In the genomic region with DNA sequence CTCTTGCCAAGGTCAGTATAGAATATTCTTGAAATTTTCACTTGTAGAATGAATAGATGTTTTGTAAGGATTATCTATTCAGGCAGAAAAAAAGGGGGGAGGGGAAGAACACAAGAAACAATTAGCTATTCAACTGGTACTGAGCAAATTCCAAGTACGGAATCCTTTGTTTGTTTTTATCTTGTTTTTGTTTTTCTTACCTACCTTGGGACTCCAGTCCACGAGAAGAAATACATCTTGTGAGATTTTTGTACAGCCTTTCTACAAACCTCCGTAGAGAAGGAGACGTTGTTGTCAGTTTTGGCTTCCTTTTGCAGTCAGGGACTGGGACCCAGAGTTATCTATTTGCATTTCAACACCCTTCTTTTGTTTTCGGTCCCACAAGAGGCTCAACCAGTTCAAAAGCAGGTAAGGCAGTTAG, we compare ENCODE assay signal across 12 cellular contexts. TPM values are rescaled to one million over a fixed set of nuclear protein-coding genes. Genes with fewer than 3 reads are reported as not detected.
DNase-seq lines count a peak whose midpoint lies in the region; ATAC-seq and TF ChIP-seq lines count a peak whose summit lies in the region.
"Had no signal": no experiment of that assay in that cellular context is flagged by ENCODE, and none has a peak within 500 bp of the region (broad histone marks: within the 10 kb centered on the region; RNA-seq: fewer than 3 reads in every experiment).

No MANE protein-coding gene starts in this region.

- ATAC-seq in left cardiac atrium (no peak), PC-3 (no peak), GM18511 (IDR thresholded peaks at IDR 0.05; ENCODE audit: unreplicated experiment) (no peak)
- ATAC-seq: activated naive CD4-positive, alpha-beta T cell treated with anti-CD3 and anti-CD28 coated beads, Interleukin-2, amount 50 U/mL, for 72 hours; pancreas had no signal

- DNase-seq in GM23248 = no peak
- DNase-seq in left cardiac atrium = no peak
- DNase-seq in PC-3 = no peak
- DNase-seq: CD4-positive, alpha-beta T cell; pancreas; SHP77; stimulated activated CD4-positive, alpha-beta T cell treated with anti-CD3 and anti-CD28 coated beads, Interleukin-4, amount 100 ng/mL, for 1 hour had no signal

- CTCF ChIA-PET in PC-3 (lab: Charles Lee) = no interaction called here

- POLR2A ChIA-PET in PC-3 (lab: Charles Lee; ENCODE audit: unreplicated experiment) = no interaction called here

- no peaks in the 10 kb centered on the region for H3K9me2 ChIP-seq in GM23248 (ENCODE audit: insufficient read depth)
- H3K9me2 ChIP-seq in PC-3 (replicated peaks; ENCODE audit: low read length) = no peaks in the 10 kb centered on the region

- H3K4me2 ChIP-seq in GM23248 (ENCODE audit: unreplicated experiment) (peak overlapping the region; percentile 48), skeletal muscle satellite cell (ENCODE audit: low read length) (peak overlapping the region; percentile 7), PC-3 (ENCODE audit: low read length) (no peak overlapping the region)

- 0 out of 2 replicates have a peak overlapping the region, but pooled peaks have one; percentile 8 for H2AFZ ChIP-seq in GM23248
- no peak overlapping the region for H2AFZ ChIP-seq in PC-3 (ENCODE audit: low read length)

- H3K79me2 ChIP-seq in GM23248 (ENCODE audit: insufficient read depth) = peaks cover 5% of the 10 kb centered on the region
- H3K79me2 ChIP-seq in PC-3 (ENCODE audit: low read length) = no peaks in the 10 kb centered on the region

- 75 to 77% methylated on average over 5 of the region's 5 CpGs for WGBS in GM23248 (ENCODE audit: low coverage in 1 of 2, low lambda C conversion rate in 2 of 2, missing lambda C conversion rate in 2 of 2), 2 experiments

- in situ Hi-C loops in GM23248 (cut with MboI) = no loop called here

- no peaks in the 10 kb centered on the region for H3K9me3 ChIP-seq in GM23248 (ENCODE audit: low read depth)
- H3K9me3 ChIP-seq in iPS-20b (ENCODE audit: insufficient read depth, low read depth, low read length) = no peaks in the 10 kb centered on the region
- H3K9me3 ChIP-seq in skeletal muscle satellite cell (replicated peaks; ENCODE audit: low read length) = no peaks in the 10 kb centered on the region
- H3K9me3 ChIP-seq in PC-3 (ENCODE audit: low read length) = no peaks in the 10 kb centered on the region
- H3K9me3 ChIP-seq: pancreas had no signal

- no peaks in the 10 kb centered on the region for H3K27me3 ChIP-seq in GM23248 (replicated peaks; ENCODE audit: insufficient read depth)
- H3K27me3 ChIP-seq in iPS-20b (ENCODE audit: insufficient read depth, low read length) = no peaks in the 10 kb centered on the region
- no peaks in the 10 kb centered on the region for H3K27me3 ChIP-seq in skeletal muscle satellite cell (ENCODE audit: control insufficient read depth, insufficient read depth, low read length)
- H3K27me3 ChIP-seq in PC-3 (ENCODE audit: low read length) = no peaks in the 10 kb centered on the region
- H3K27me3 ChIP-seq: pancreas had no signal

- peak overlapping the region; percentile 11 for H3K4me3 ChIP-seq in GM23248
- H3K4me3 ChIP-seq in iPS-20b (ENCODE audit: low read length) = peak overlapping the region; percentile 64
- peak overlapping the region; percentile 26 for H3K4me3 ChIP-seq in skeletal muscle satellite cell (ENCODE audit: low read length)
- no peak overlapping the region for H3K4me3 ChIP-seq in PC-3 (ENCODE audit: low read length)
- H3K4me3 ChIP-seq: pancreas had no signal

- no TSS peak for BruUV-seq in PC-3 (replicated peaks; lab: Mats Ljungman, UMichigan)

- intact Hi-C loops in left cardiac atrium (cut with DNase I) (no loop called here), PC-3 (cut with micrococcal nuclease) (no loop called here)

- H3K4me1 ChIP-seq in GM23248 (ENCODE audit: insufficient read depth) (peaks cover 65% of the 10 kb centered on the region), iPS-20b (ENCODE audit: insufficient read depth, low read length) (peaks cover 55% of the 10 kb centered on the region), skeletal muscle satellite cell (ENCODE audit: control insufficient read depth, insufficient read depth, low read length) (peaks cover 49% of the 10 kb centered on the region), PC-3 (ENCODE audit: insufficient read depth, low read length) (peaks cover 61% of the 10 kb centered on the region)

- H3K36me3 ChIP-seq in GM23248 (ENCODE audit: low read depth) (no peaks in the 10 kb centered on the region), iPS-20b (ENCODE audit: insufficient read depth, low read depth, low read length) (peaks cover 6% of the 10 kb centered on the region; the same call in 1 of the 2 replicates), skeletal muscle satellite cell (ENCODE audit: insufficient read depth, low read length) (no peaks in the 10 kb centered on the region), PC-3 (ENCODE audit: low read depth, low read length) (no peaks in the 10 kb centered on the region)
- H3K36me3 ChIP-seq: pancreas had no signal

- H3K27ac ChIP-seq in GM23248 (peak overlapping the region; percentile 64; the same call in 1 of the 2 replicates), angular gyrus (ENCODE audit: low read depth, low read length) (peak overlapping the region; percentile 98), iPS-20b (ENCODE audit: low read length) (peak overlapping the region; percentile 63), PC-3 (ENCODE audit: low read length) (no peak overlapping the region)
- H3K27ac ChIP-seq: pancreas had no signal

- peaks cover 69% of the 10 kb centered on the region for H3F3A ChIP-seq in GM23248 (ENCODE audit: insufficient read depth)
- peaks cover 8% of the 10 kb centered on the region for H3F3A ChIP-seq in PC-3 (ENCODE audit: low read length, unreplicated experiment)

- H3K9ac ChIP-seq in GM23248 = no peak overlapping the region
- H3K9ac ChIP-seq in iPS-20b (ENCODE audit: low read depth, low read length) = peak overlapping the region; percentile 63
- peak overlapping the region; percentile 39 for H3K9ac ChIP-seq in skeletal muscle satellite cell (ENCODE audit: low read depth, low read length)
- no peak overlapping the region for H3K9ac ChIP-seq in PC-3 (ENCODE audit: low read length)

- H4K20me1 ChIP-seq in GM23248 (ENCODE audit: insufficient read depth) (no peaks in the 10 kb centered on the region), PC-3 (ENCODE audit: low read length) (no peaks in the 10 kb centered on the region)

- TF ChIP-seq CTCF in PC-3 (conservative IDR thresholded peaks at IDR 0.05; ENCODE audit: low read depth, low read length) = no peak

RNA-seq across cellular contexts. Expression of gene ZNF281, which starts 36.0 kb away (rescaled TPM):
- total RNA-seq in GM23248 (2014; rRNA removed; shearing (Covaris generic)) = 41.6 and 45.2 TPM in 2 replicates
- 39.1 and 40.3 TPM in 2 replicates for polyA plus RNA-seq in GM23248 (2016; fragmentation: Nextera tagmentation; extraction: Ambion mirVana)
- 16.7 and 19.0 TPM in 2 replicates for total RNA-seq in skeletal muscle satellite cell (2012; rRNA removed)
- total RNA-seq in left cardiac atrium (1 to 10 TPM; 7.0 to 9.2 TPM), PC-3 (2014; rRNA removed) (23.3 and 26.6 TPM in 2 replicates)

Comparison
In these comparisons a context has a peak if more than half of its experiments do, and no peak if none do; other contexts are left out.
1. H3K9ac ChIP-seq: peak in iPS-20b (single experiment) and skeletal muscle satellite cell (single experiment); none in GM23248 (single experiment) and PC-3 (single experiment).